Comparison of ENCODE assay signal across 8 cellular contexts in genomic region chr10:92291921-92292860, GRCh38. TPM values are rescaled to one million over a fixed set of nuclear protein-coding genes. Genes with fewer than 3 reads are reported as not detected.
DNase-seq lines count a peak whose midpoint lies in the region; ATAC-seq and TF ChIP-seq lines count a peak whose summit lies in the region.

No MANE protein-coding gene starts in this region.

- peaks cover 32% of the 10 kb centered on the region for H4K20me1 ChIP-seq in GM23338 (replicated peaks; ENCODE audit: insufficient read depth)
- peaks cover 9% of the 10 kb centered on the region; the same call in 1 of the 2 replicates for H4K20me1 ChIP-seq in OCI-LY7 (ENCODE audit: insufficient read depth, low read length)

- H3K9me2 ChIP-seq in GM23338 (ENCODE audit: insufficient read depth), result no peaks in the 10 kb centered on the region
- no peaks in the 10 kb centered on the region for H3K9me2 ChIP-seq in OCI-LY7 (ENCODE audit: insufficient read depth, low read length)

- H3K4me3 Mint-ChIP-seq in GM23338 (peak overlapping the region; percentile 97), nephron (peak overlapping the region; percentile 96 to 97 (median 96))
- H3K4me3 Mint-ChIP-seq in activated T-helper 17 cell treated with anti-CD3 and anti-CD28 coated beads, Interleukin-2, amount 50 U/mL, for 72 hours, result peak overlapping the region; percentile 96

- H3K4me3 ChIP-seq in BJ (ENCODE audit: low read depth, low read length), result peak overlapping the region; percentile 100
- H3K4me3 ChIP-seq in GM23338, result peak overlapping the region; percentile 98
- peak overlapping the region; percentile 100 for H3K4me3 ChIP-seq in OCI-LY7 (ENCODE audit: low read depth, low read length, poor library complexity, severe bottlenecking)
- H3K4me3 ChIP-seq in fibroblast of villous mesenchyme (ENCODE audit: low read depth, low read length), result peak overlapping the region; percentile 96
- peak overlapping the region; percentile 77 to 95 (median 93) for H3K4me3 ChIP-seq in transverse colon

- H3K4me1 Mint-ChIP-seq in GM23338, result peaks cover 24% of the 10 kb centered on the region
- peaks cover 14% of the 10 kb centered on the region for H3K4me1 Mint-ChIP-seq in activated T-helper 17 cell treated with anti-CD3 and anti-CD28 coated beads, Interleukin-2, amount 50 U/mL, for 72 hours
- peaks cover 34% of the 10 kb centered on the region for H3K4me1 Mint-ChIP-seq in nephron

- no peak overlapping the region for H3K27ac Mint-ChIP-seq in GM23338
- H3K27ac Mint-ChIP-seq in activated T-helper 17 cell treated with anti-CD3 and anti-CD28 coated beads, Interleukin-2, amount 50 U/mL, for 72 hours, result peak overlapping the region; percentile 81
- H3K27ac Mint-ChIP-seq in nephron, result peak overlapping the region; percentile 65 to 93 (median 93)

- BruUV-seq in OCI-LY7 (replicated peaks; lab: Mats Ljungman, UMichigan), result no TSS peak

- H3K27me3 Mint-ChIP-seq in GM23338 (ENCODE audit: insufficient read depth, low read depth, poor library complexity), result peaks cover 3% of the 10 kb centered on the region
- H3K27me3 Mint-ChIP-seq in activated T-helper 17 cell treated with anti-CD3 and anti-CD28 coated beads, Interleukin-2, amount 50 U/mL, for 72 hours, result no peaks in the 10 kb centered on the region
- H3K27me3 Mint-ChIP-seq in nephron (ENCODE audit: low read depth), result no peaks in the 10 kb centered on the region

- intact Hi-C loops in OCI-LY7 (cut with micrococcal nuclease; ENCODE audit: unreplicated experiment), result loop anchor here (1.0 to 5.0 kb wide), 5 partner anchors 52 to 280 kb away; partner anchors contain the start of gene IDE
- intact Hi-C loops in transverse colon (cut with DNase I; ENCODE audit: low total_unique reads), result loop anchor here (1.0 to 10.0 kb wide), 3 partner anchors 15 to 207 kb away; no protein-coding TSS in a partner anchor

- in situ Hi-C loops in transverse colon (cut with MboI; ENCODE audit: low pct_ligation_motif_present in 1 of 4, low pct_unique_long_range_greater_than_20kb in 1 of 4, low sequenced_read_pairs in 3 of 4), result loop anchor here in 1 of 4 donors (10.0 kb wide), 1 partner anchor 207 kb away; no protein-coding TSS in a partner anchor

- H3K9me3 Mint-ChIP-seq in GM23338, result no peaks in the 10 kb centered on the region
- H3K9me3 Mint-ChIP-seq in activated T-helper 17 cell treated with anti-CD3 and anti-CD28 coated beads, Interleukin-2, amount 50 U/mL, for 72 hours, result no peaks in the 10 kb centered on the region
- H3K9me3 Mint-ChIP-seq in nephron, result no peaks in the 10 kb centered on the region

- WGBS in transverse colon (ENCODE audit: low coverage in 1 of 2), 2 donors, result 0% methylated on average over 1 to 15 of the region's 17 CpGs

- no peaks in the 10 kb centered on the region for H3K36me3 ChIP-seq in BJ (ENCODE audit: control insufficient read depth, insufficient read depth, low read length)
- H3K36me3 ChIP-seq in GM23338 (ENCODE audit: insufficient read depth), result peaks cover 3% of the 10 kb centered on the region; the same call in 1 of the 2 replicates
- H3K36me3 ChIP-seq in OCI-LY7 (ENCODE audit: insufficient read depth, low read length), result peaks cover 26% of the 10 kb centered on the region
- no peaks in the 10 kb centered on the region for H3K36me3 ChIP-seq in transverse colon

- CTCF ChIA-PET in BJ (lab: Yijun Ruan, JAX) (interaction anchor here (0.6 to 3.0 kb wide), 8 partner anchors 9 to 206 kb away, joined by 3 to 29 read pairs (median 4); no protein-coding TSS in a partner anchor), OCI-LY7 (lab: Charles Lee; ENCODE audit: unreplicated experiment) (interaction anchor here (0.9 to 2.4 kb wide), 2 partner anchors 8 to 204 kb away, joined by 4 to 8 read pairs; no protein-coding TSS in a partner anchor)

- peaks cover 9% of the 10 kb centered on the region for H3K36me3 Mint-ChIP-seq in GM23338 (ENCODE audit: low read depth)
- peaks cover 33% of the 10 kb centered on the region for H3K36me3 Mint-ChIP-seq in activated T-helper 17 cell treated with anti-CD3 and anti-CD28 coated beads, Interleukin-2, amount 50 U/mL, for 72 hours (ENCODE audit: low read depth)
- H3K36me3 Mint-ChIP-seq in nephron (ENCODE audit: low read depth), result peaks cover 24% of the 10 kb centered on the region

- H3K27me3 ChIP-seq in BJ (ENCODE audit: control insufficient read depth, insufficient read depth, low read length) (no peaks in the 10 kb centered on the region), GM23338 (ENCODE audit: insufficient read depth) (no peaks in the 10 kb centered on the region), transverse colon (no peaks in the 10 kb centered on the region)

- H3F3A ChIP-seq in GM23338 (replicated peaks; ENCODE audit: low read depth), result no peaks in the 10 kb centered on the region

- POLR2A ChIA-PET in BJ (lab: Charles Lee), result interaction anchor here (0.6 kb wide), 1 partner anchor 22 kb away, joined by 3 read pairs; no protein-coding TSS in a partner anchor
- POLR2A ChIA-PET in OCI-LY7 (lab: Charles Lee), result interaction anchor here (0.5 to 1.8 kb wide), 8 partner anchors 11 to 204 kb away, joined by 3 to 8 read pairs (median 4); no protein-coding TSS in a partner anchor

- no peak for TF ChIP-seq POLR2A in transverse colon (IDR thresholded peaks at IDR 0.05)

- H3K4me1 ChIP-seq in GM23338 (ENCODE audit: insufficient read depth), result peaks cover 18% of the 10 kb centered on the region; the same call in 1 of the 2 replicates
- peaks cover 18% of the 10 kb centered on the region for H3K4me1 ChIP-seq in OCI-LY7 (ENCODE audit: insufficient read depth, low read length, poor library complexity, severe bottlenecking)
- H3K4me1 ChIP-seq in transverse colon, result peaks cover 7 to 18% (median 11%) of the 10 kb centered on the region in 4 donors

- no peak overlapping the region for H3K27ac ChIP-seq in GM23338 (ENCODE audit: low read depth)
- H3K27ac ChIP-seq in OCI-LY7 (ENCODE audit: low read depth, low read length, poor library complexity, severe bottlenecking), result peak overlapping the region; percentile 38
- peak overlapping the region; percentile 91 to 93 (median 92) for H3K27ac ChIP-seq in transverse colon

- TF ChIP-seq CTCF in BJ (IDR thresholded peaks at IDR 0.05; ENCODE audit: insufficient read depth, low read depth, low read length), result peak; percentile 64
- TF ChIP-seq CTCF in GM23338 (conservative IDR thresholded peaks at IDR 0.05; ENCODE audit: low read depth in 2 of 2), result peak; percentile 54 to 60
- TF ChIP-seq CTCF in OCI-LY7 (conservative IDR thresholded peaks at IDR 0.05; ENCODE audit: low read length), result peak; percentile 84
- peak; percentile 52 for TF ChIP-seq CTCF in fibroblast of villous mesenchyme (IDR thresholded peaks at IDR 0.05; ENCODE audit: insufficient read depth, low read depth, low read length)
- TF ChIP-seq CTCF in nephron (IDR thresholded peaks at IDR 0.05; ENCODE audit: unreplicated experiment in 3 of 3), result peak; percentile 11 to 42 (median 18)
- peak in 4 of 5 experiments; percentile 30 to 38 (median 33) for TF ChIP-seq CTCF in transverse colon (IDR thresholded peaks at IDR 0.05)

- ATAC-seq in GM23338, result no peak
- ATAC-seq in activated T-helper 17 cell treated with anti-CD3 and anti-CD28 coated beads, Interleukin-2, amount 50 U/mL, for 72 hours (replicated peaks), result peak; percentile 15
- ATAC-seq in HG02610 (IDR thresholded peaks at IDR 0.05; ENCODE audit: unreplicated experiment), result no peak

- H2AFZ ChIP-seq in GM23338, result no peak overlapping the region
- H2AFZ ChIP-seq in OCI-LY7 (ENCODE audit: low read length), result no peak overlapping the region

- H3K4me2 ChIP-seq in GM23338 (peak overlapping the region; percentile 79), OCI-LY7 (ENCODE audit: low read length) (peak overlapping the region; percentile 62)

- H3K79me2 ChIP-seq in GM23338 (replicated peaks; ENCODE audit: insufficient read depth), result peaks cover 62% of the 10 kb centered on the region
- peaks cover 53% of the 10 kb centered on the region for H3K79me2 ChIP-seq in OCI-LY7 (ENCODE audit: insufficient read depth, low read depth, low read length)

- no peaks in the 10 kb centered on the region for H3K9me3 ChIP-seq in OCI-LY7 (ENCODE audit: low read length)
- no peaks in the 10 kb centered on the region for H3K9me3 ChIP-seq in transverse colon

- no peak for TF ChIP-seq EP300 in transverse colon (IDR thresholded peaks at IDR 0.05; ENCODE audit: low read depth)

- DNase-seq in BJ (ENCODE audit: low read depth) (no peak), GM23338 (ENCODE audit: low spot score) (peak; percentile 54), OCI-LY7 (ENCODE audit: low spot score) (peak; percentile 70), fibroblast of villous mesenchyme (ENCODE audit: low read depth) (peak; percentile 51), transverse colon (peak; percentile 58)

TF ChIP-seq in GM23338, 12 proteins besides CTCF, POLR2A, EP300 and RAD21:
- TF ChIP-seq STAT1 (IDR thresholded peaks at IDR 0.05; ENCODE audit: unreplicated experiment), result no peak
- no peak for TF ChIP-seq ZNF114 (CRISPR knock-in tag; IDR thresholded peaks at IDR 0.05)

RNA-seq across cellular contexts. Expression of gene MARCHF5, which starts 1.2 kb away (rescaled TPM):
- polyA plus RNA-seq in BJ (2011; rRNA removed) (13.1 and 23.2 TPM in 2 replicates), GM23338 (2016; fragmentation: Nextera tagmentation; extraction: Ambion mirVana) (11.1 and 12.9 TPM in 2 replicates)
- polyA minus RNA-seq in BJ (2011; rRNA and poly(A)+ RNA removed), result 4.8 and 10.7 TPM in 2 replicates
- 14.2 and 15.6 TPM in 2 replicates for total RNA-seq in GM23338 (2014; rRNA removed; shearing (Covaris generic))
- 3.8 and 5.9 TPM in 2 replicates for total RNA-seq in OCI-LY7 (2014; rRNA removed; shearing (Covaris generic))
- total RNA-seq in OCI-LY7 (2022) (31.7 and 36.0 TPM in 2 replicates), fibroblast of villous mesenchyme (10.3 and 13.4 TPM in 2 replicates), transverse colon (10 to 100 TPM in 2 of 4 donors, 1 to 10 TPM in 2; 1.8 to 17.8 (median 9.1) TPM)
- 10 to 100 TPM; 28.7 to 31.6 TPM for total RNA-seq in activated T-helper 17 cell treated with anti-CD3 and anti-CD28 coated beads, Interleukin-2, amount 50 U/mL, for 72 hours

RNA-seq across cellular contexts. Expression of gene CPEB3, which starts 1.3 kb away (rescaled TPM):
- polyA plus RNA-seq in BJ (2011; rRNA removed) (0.28 TPM in 2 replicates), GM23338 (2016; fragmentation: Nextera tagmentation; extraction: Ambion mirVana) (0.74 and 0.82 TPM in 2 replicates)
- polyA minus RNA-seq in BJ (2011; rRNA and poly(A)+ RNA removed), result 0.90 and 1.2 TPM in 2 replicates
- total RNA-seq in GM23338 (2014; rRNA removed; shearing (Covaris generic)), result 1.6 and 1.9 TPM in 2 replicates
- total RNA-seq in OCI-LY7 (2014; rRNA removed; shearing (Covaris generic)), result 0.26 and 0.66 TPM in 2 replicates
- total RNA-seq in OCI-LY7 (2022) (2.9 and 3.2 TPM in 2 replicates), fibroblast of villous mesenchyme (0.43 and 0.64 TPM in 2 replicates), transverse colon (10 to 100 TPM; 10.9 to 24.3 (median 13.1) TPM)
- 1 to 10 TPM; 2.1 to 2.9 TPM for total RNA-seq in activated T-helper 17 cell treated with anti-CD3 and anti-CD28 coated beads, Interleukin-2, amount 50 U/mL, for 72 hours

Comparison
In these comparisons a context has a peak if more than half of its experiments do, and no peak if none do; other contexts are left out.
1. CTCF ChIP-seq: peak in every context shown above with its lines; median percentile 84 in OCI-LY7; 64 in BJ; 57 in GM23338; 52 in fibroblast of villous mesenchyme; 33 in transverse colon; 18 in nephron.